In genomic region chr6:168713839-168714238, GRCh38 we compare ENCODE assay signal across 11 cellular contexts.
A peak's percentile ranks its signal among the peaks of the same experiment; 100 is the strongest.
DNase-seq lines count a peak whose midpoint lies in the region; TF ChIP-seq lines count a peak whose summit lies in the region.
"Had no signal": no experiment of that assay in that cellular context is flagged by ENCODE, and none has a peak within 500 bp of the region (broad histone marks: within the 10 kb centered on the region; RNA-seq: fewer than 3 reads in every experiment).

No MANE protein-coding gene starts in this region.

- no peaks in the 10 kb centered on the region for H4K20me1 ChIP-seq in KMS-11 (ENCODE audit: insufficient read depth)
- H4K20me1 ChIP-seq in neural progenitor cell (ENCODE audit: low read depth), result no peaks in the 10 kb centered on the region

- peaks cover 15% of the 10 kb centered on the region for H3K9me3 Mint-ChIP-seq in neural progenitor cell

- peaks cover 5% of the 10 kb centered on the region for H3K27me3 Mint-ChIP-seq in neural progenitor cell (ENCODE audit: insufficient read depth, low read depth)

- H3K4me1 ChIP-seq in KMS-11 (ENCODE audit: low read depth, poor library complexity, severe bottlenecking) (no peaks in the 10 kb centered on the region), neural progenitor cell (no peaks in the 10 kb centered on the region)

- H3K36me3 ChIP-seq in KMS-11 (ENCODE audit: insufficient read depth) (no peaks in the 10 kb centered on the region), neural progenitor cell (no peaks in the 10 kb centered on the region)

- no peaks in the 10 kb centered on the region for H3K27me3 ChIP-seq in KMS-11 (ENCODE audit: insufficient read depth, low read depth)
- H3K27me3 ChIP-seq in neural progenitor cell, result no peaks in the 10 kb centered on the region

- H3K4me2 ChIP-seq in KMS-11 (no peak overlapping the region), neural progenitor cell (no peak overlapping the region)

- no peak overlapping the region for H2AFZ ChIP-seq in KMS-11 (ENCODE audit: low read depth)
- H2AFZ ChIP-seq in neural progenitor cell (replicated peaks), result no peak overlapping the region

- H3K79me2 ChIP-seq in KMS-11 (ENCODE audit: insufficient read depth, low read depth) (no peaks in the 10 kb centered on the region), neural progenitor cell (ENCODE audit: low read depth) (no peaks in the 10 kb centered on the region)

- no peak overlapping the region for H3K27ac Mint-ChIP-seq in neural progenitor cell
- H3K27ac Mint-ChIP-seq: activated CD8-positive, alpha-beta T cell treated with anti-CD3 and anti-CD28 coated beads, Interleukin-2, amount 10 ng/mL, durations not matched to agents 7 days and 5 days had no signal

- peaks cover 8% of the 10 kb centered on the region for H3K4me1 Mint-ChIP-seq in neural progenitor cell

- no peak overlapping the region for H3K4me3 Mint-ChIP-seq in neural progenitor cell
- H3K4me3 Mint-ChIP-seq: activated CD8-positive, alpha-beta T cell treated with anti-CD3 and anti-CD28 coated beads, Interleukin-2, amount 10 ng/mL, durations not matched to agents 7 days and 5 days had no signal

- H3K4me3 ChIP-seq in KMS-11 (IDR thresholded peaks at IDR 0.05; ENCODE audit: insufficient read depth, low read depth, low read length), result no peak overlapping the region
- no peak overlapping the region for H3K4me3 ChIP-seq in coronary artery
- H3K4me3 ChIP-seq in neural progenitor cell, result no peak overlapping the region

- no peaks in the 10 kb centered on the region for H3K9me3 ChIP-seq in neural progenitor cell (ENCODE audit: low read depth)

- peak; percentile 5 for DNase-seq in ELR (ENCODE audit: low read depth)
- DNase-seq in coronary artery (ENCODE audit: low spot score), result peak; percentile 22
- DNase-seq in neural progenitor cell (ENCODE audit: low spot score), result no peak
- DNase-seq in putamen (ENCODE audit: low spot score), result no peak
- no peak for DNase-seq in epidermal melanocyte (ENCODE audit: insufficient read length, low spot score)
- DNase-seq in cerebellum (ENCODE audit: low spot score), result no peak
- DNase-seq: activated CD8-positive, alpha-beta T cell treated with anti-CD3 and anti-CD28 coated beads, Interleukin-2, amount 10 ng/mL, durations not matched to agents 7 days and 5 days; KBM-7; OCI-M1; substantia nigra had no signal

- no peak overlapping the region for H3K27ac ChIP-seq in KMS-11
- no peak overlapping the region for H3K27ac ChIP-seq in coronary artery
- H3K27ac ChIP-seq in neural progenitor cell, result no peak overlapping the region

- no peaks in the 10 kb centered on the region for H3F3A ChIP-seq in neural progenitor cell (ENCODE audit: low read depth)

- H3K9ac ChIP-seq in KMS-11 (no peak overlapping the region), neural progenitor cell (no peak overlapping the region)

- TF ChIP-seq CTCF in KMS-11 (conservative IDR thresholded peaks at IDR 0.05; ENCODE audit: low read depth, low read length), result peak; percentile 25; the same call in 1 of the 2 replicates
- no peak for TF ChIP-seq CTCF in coronary artery (IDR thresholded peaks at IDR 0.05)
- TF ChIP-seq CTCF in neural progenitor cell (IDR thresholded peaks at IDR 0.05), result peak; percentile 27

- no peaks in the 10 kb centered on the region for H3K36me3 Mint-ChIP-seq in neural progenitor cell

Comparison
In these comparisons a context has a peak if more than half of its experiments do, and no peak if none do; other contexts are left out.
1. DNase-seq: peak in ELR (single experiment) and coronary artery (single experiment); none in neural progenitor cell (single experiment), putamen (single experiment), epidermal melanocyte (single experiment) and cerebellum (single experiment).